1 cellular context compared by ENCODE assay signal in genomic region chr18:50220249-50220648, GRCh38. TPM values are rescaled to one million over a fixed set of nuclear protein-coding genes. Genes with fewer than 3 reads are reported as not detected.
"Had no signal": no experiment of that assay in that cellular context is flagged by ENCODE, and none has a peak within 500 bp of the region (broad histone marks: within the 10 kb centered on the region; RNA-seq: fewer than 3 reads in every experiment).

No MANE protein-coding gene starts in this region.

RNA-seq across cellular contexts. Expression of gene MYO5B, which starts 25.3 kb away (rescaled TPM):
- total RNA-seq: G401 had no signal

RNA-seq across cellular contexts. Expression of gene CFAP53, which starts 46.0 kb away (rescaled TPM):
- total RNA-seq: G401 had no signal
